Comparison of ENCODE assay signal across 1 cellular context in genomic region chr15:50944692-50945091, GRCh38.
TF ChIP-seq lines count a peak whose summit lies in the region.

No MANE protein-coding gene starts in this region.

TF ChIP-seq in H1, 55 proteins besides CTCF, POLR2A, EP300 and RAD21 (continued from another document):
- TF ChIP-seq RFX5 (IDR thresholded peaks at IDR 0.05; ENCODE audit: borderline replicate concordance, low read depth, low read length) (no peak), NRF1 (IDR thresholded peaks at IDR 0.05; ENCODE audit: low read depth, low read length) (no peak), POLR2AphosphoS5 (IDR thresholded peaks at IDR 0.05; ENCODE audit: low read depth, low read length) (no peak), SP4 (IDR thresholded peaks at IDR 0.05; ENCODE audit: low read length) (no peak), CEBPB (IDR thresholded peaks at IDR 0.05; ENCODE audit: low read depth, low read length) (no peak)
